Comparison of ENCODE assay signal across 16 cellular contexts in the genomic region with DNA sequence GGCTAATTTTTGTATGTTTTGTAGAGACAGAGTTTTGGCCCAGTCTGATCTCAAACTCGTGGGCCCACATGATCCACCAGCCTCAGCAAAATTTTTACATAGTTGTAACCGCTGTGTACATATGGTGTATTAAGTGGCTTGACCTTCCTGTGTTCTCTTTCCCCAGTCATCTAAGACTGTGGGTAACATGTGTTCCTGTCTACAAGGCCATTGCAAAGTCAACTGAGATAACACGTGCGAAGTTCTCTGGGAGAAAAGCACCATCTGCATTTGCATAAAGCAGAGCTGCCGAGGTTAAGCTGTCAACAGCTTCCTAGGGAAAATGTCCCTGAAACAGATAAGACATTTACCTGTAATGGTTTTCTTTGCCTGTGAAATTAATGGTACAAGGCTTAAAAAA.
DNase-seq lines count a peak whose midpoint lies in the region; ATAC-seq and TF ChIP-seq lines count a peak whose summit lies in the region.
"Had no signal": no experiment of that assay in that cellular context is flagged by ENCODE, and none has a peak within 500 bp of the region (broad histone marks: within the 10 kb centered on the region; RNA-seq: fewer than 3 reads in every experiment).

No MANE protein-coding gene starts in this region.

- H3K9me3 ChIP-seq in heart left ventricle, result no peaks in the 10 kb centered on the region
- H3K9me3 ChIP-seq in prostate gland, result no peaks in the 10 kb centered on the region
- no peaks in the 10 kb centered on the region for H3K9me3 ChIP-seq in SK-N-SH
- H3K9me3 ChIP-seq in lower lobe of right lung, result no peaks in the 10 kb centered on the region
- H3K9me3 ChIP-seq: Peyer's patch, right lobe of liver had no signal

- H3K36me3 Mint-ChIP-seq in type B pancreatic cell, result peaks cover 15% of the 10 kb centered on the region

- peak; percentile 78 for DNase-seq in amniotic epithelial cell (ENCODE audit: low read depth)
- no peak for DNase-seq in heart left ventricle
- no peak for DNase-seq in prostate gland (ENCODE audit: low spot score)
- no peak for DNase-seq in type B pancreatic cell (ENCODE audit: extremely low spot score, unreplicated experiment)
- DNase-seq in SK-N-SH, result no peak
- DNase-seq in lower lobe of right lung, result no peak
- DNase-seq: activated CD4-positive, alpha-beta T cell treated with anti-CD3 and anti-CD28 coated beads for 4 hours; activated naive CD8-positive, alpha-beta T cell treated with anti-CD3 and anti-CD28 coated beads, Interleukin-2, amount 50 U/mL, for 24 hours; COR-L47; islet precursor cell; NCI-H1436; Peyer's patch; right lobe of liver; stimulated activated CD4-positive, alpha-beta T cell treated with anti-CD3 and anti-CD28 coated beads, Interleukin-4, amount 100 ng/mL, for 24 hours; SW 1271 had no signal

- TF ChIP-seq EP300 in SK-N-SH (IDR thresholded peaks at IDR 0.05; ENCODE audit: borderline replicate concordance in 1 of 2, low read depth in 1 of 2, low read length in 1 of 2), result no peak

- H3K27me3 Mint-ChIP-seq in type B pancreatic cell, result no peaks in the 10 kb centered on the region

- peaks cover 59% of the 10 kb centered on the region for H4K20me1 ChIP-seq in SK-N-SH (ENCODE audit: insufficient read depth)

- H3K4me2 ChIP-seq in SK-N-SH, result no peak overlapping the region

- POLR2A ChIA-PET in SK-N-SH (lab: Yijun Ruan, JAX), result no interaction called here

- peak; percentile 46 to 61 (median 57) for ATAC-seq in heart left ventricle
- no peak for ATAC-seq in SK-N-SH treated with all-trans-retinoic acid at 6 μM for 48 hours
- no peak for ATAC-seq in lower lobe of right lung
- ATAC-seq: activated naive CD8-positive, alpha-beta T cell treated with anti-CD3 and anti-CD28 coated beads, Interleukin-2, amount 50 U/mL, for 24 hours had no signal

- no peak overlapping the region for H2AFZ ChIP-seq in SK-N-SH (ENCODE audit: low read depth)

- intact Hi-C loops in heart left ventricle (cut with DNase I), result no loop called here
- intact Hi-C loops in prostate gland (cut with DNase I), result loop anchor here (10.0 kb wide), 1 partner anchor 81 kb away; no protein-coding TSS in a partner anchor
- intact Hi-C loops in lower lobe of right lung (cut with DNase I), result no loop called here

- no peaks in the 10 kb centered on the region for H3K9me2 ChIP-seq in SK-N-SH

- H3F3A ChIP-seq in SK-N-SH (replicated peaks; ENCODE audit: insufficient read depth), result peaks cover 49% of the 10 kb centered on the region

- H3K4me3 ChIP-seq in heart left ventricle (no peak overlapping the region), prostate gland (no peak overlapping the region), SK-N-SH (ENCODE audit: low read depth in 2 of 2, low read length in 1 of 2) (no peak overlapping the region), lower lobe of right lung (no peak overlapping the region)
- H3K4me3 ChIP-seq: Peyer's patch, right lobe of liver had no signal

- no peak for TF ChIP-seq POLR2A in heart left ventricle (IDR thresholded peaks at IDR 0.05)
- no peak for TF ChIP-seq POLR2A in prostate gland (IDR thresholded peaks at IDR 0.05)

- peaks cover 45% of the 10 kb centered on the region for H3K4me1 Mint-ChIP-seq in type B pancreatic cell (ENCODE audit: unreplicated experiment)

- H3K36me3 ChIP-seq in heart left ventricle, result peaks cover 0 to 50% (median 7%) of the 10 kb centered on the region in 9 donors
- no peaks in the 10 kb centered on the region for H3K36me3 ChIP-seq in prostate gland
- peaks cover 15 to 53% of the 10 kb centered on the region in 2 experiments for H3K36me3 ChIP-seq in SK-N-SH (replicated peaks in 1 of 2; ENCODE audit: control insufficient read depth in 1 of 2, insufficient read depth in 2 of 2, low read length in 1 of 2)
- peaks cover 4% of the 10 kb centered on the region for H3K36me3 ChIP-seq in lower lobe of right lung
- H3K36me3 ChIP-seq: Peyer's patch had no signal

- no peak overlapping the region for H3K4me3 Mint-ChIP-seq in type B pancreatic cell
- H3K4me3 Mint-ChIP-seq: activated naive CD8-positive, alpha-beta T cell treated with anti-CD3 and anti-CD28 coated beads, Interleukin-2, amount 50 U/mL, for 24 hours had no signal

- peak overlapping the region; percentile 39 for H3K27ac Mint-ChIP-seq in type B pancreatic cell
- H3K27ac Mint-ChIP-seq: activated naive CD8-positive, alpha-beta T cell treated with anti-CD3 and anti-CD28 coated beads, Interleukin-2, amount 50 U/mL, for 24 hours had no signal

- peaks cover 9 to 95% (median 62%) of the 10 kb centered on the region in 12 donors for H3K4me1 ChIP-seq in heart left ventricle
- H3K4me1 ChIP-seq in prostate gland (replicated peaks), result peaks cover 6% of the 10 kb centered on the region
- peaks cover 9 to 32% of the 10 kb centered on the region in 2 experiments; a peak in 3 of 4 replicates for H3K4me1 ChIP-seq in SK-N-SH (ENCODE audit: control insufficient read depth in 1 of 2, insufficient read depth in 2 of 2, low read depth in 1 of 2, low read length in 1 of 2)
- peaks cover 30% of the 10 kb centered on the region for H3K4me1 ChIP-seq in lower lobe of right lung

- H3K79me2 ChIP-seq in SK-N-SH (ENCODE audit: insufficient read depth), result peaks cover 95% of the 10 kb centered on the region

- WGBS in heart left ventricle, 4 donors, result 42 to 47% (median 44%) methylated on average over 5 of the region's 5 CpGs
- WGBS in prostate gland, result 43% methylated on average over 5 of the region's 5 CpGs
- 87% methylated on average over 5 of the region's 5 CpGs for WGBS in SK-N-SH (ENCODE audit: low lambda C conversion rate)

- H3K27ac ChIP-seq in heart left ventricle (peak overlapping the region; percentile 5 to 90 (median 84)), prostate gland (peak overlapping the region; percentile 45 to 86), SK-N-SH (ENCODE audit: low read depth in 2 of 2, low read length in 1 of 2) (no peak overlapping the region), lower lobe of right lung (no peak overlapping the region)

- no peak overlapping the region for H3K9ac ChIP-seq in SK-N-SH

- TF ChIP-seq CTCF in heart left ventricle (IDR thresholded peaks at IDR 0.05) (no peak), prostate gland (IDR thresholded peaks at IDR 0.05) (no peak), type B pancreatic cell (conservative IDR thresholded peaks at IDR 0.05) (no peak), SK-N-SH (IDR thresholded peaks at IDR 0.05) (no peak), lower lobe of right lung (IDR thresholded peaks at IDR 0.05) (no peak)

- peaks cover 0 to 2% (median 0%) of the 10 kb centered on the region in 9 donors for H3K27me3 ChIP-seq in heart left ventricle
- no peaks in the 10 kb centered on the region for H3K27me3 ChIP-seq in prostate gland (replicated peaks; ENCODE audit: insufficient read depth)
- H3K27me3 ChIP-seq in SK-N-SH (ENCODE audit: insufficient read depth), result no peaks in the 10 kb centered on the region
- H3K27me3 ChIP-seq in lower lobe of right lung (ENCODE audit: low read depth), result no peaks in the 10 kb centered on the region
- H3K27me3 ChIP-seq: Peyer's patch, right lobe of liver had no signal

- no peaks in the 10 kb centered on the region for H3K9me3 Mint-ChIP-seq in type B pancreatic cell
- H3K9me3 Mint-ChIP-seq: activated naive CD8-positive, alpha-beta T cell treated with anti-CD3 and anti-CD28 coated beads, Interleukin-2, amount 50 U/mL, for 24 hours had no signal

- TF ChIP-seq RAD21 in SK-N-SH (IDR thresholded peaks at IDR 0.05; ENCODE audit: low read length), result no peak

- CTCF ChIA-PET in SK-N-SH (lab: Yijun Ruan, JAX), result interaction anchor here (1.3 to 3.0 kb wide), 3 partner anchors 14 to 21 kb away, joined by 3 to 13 read pairs (median 4); no protein-coding TSS in a partner anchor

TF ChIP-seq in SK-N-SH, 30 proteins besides CTCF, POLR2A, EP300 and RAD21 (continues in another document):
- TF ChIP-seq FOXJ3 (CRISPR knock-in tag; IDR thresholded peaks at IDR 0.05), result no peak
- TF ChIP-seq, protein P1, sequence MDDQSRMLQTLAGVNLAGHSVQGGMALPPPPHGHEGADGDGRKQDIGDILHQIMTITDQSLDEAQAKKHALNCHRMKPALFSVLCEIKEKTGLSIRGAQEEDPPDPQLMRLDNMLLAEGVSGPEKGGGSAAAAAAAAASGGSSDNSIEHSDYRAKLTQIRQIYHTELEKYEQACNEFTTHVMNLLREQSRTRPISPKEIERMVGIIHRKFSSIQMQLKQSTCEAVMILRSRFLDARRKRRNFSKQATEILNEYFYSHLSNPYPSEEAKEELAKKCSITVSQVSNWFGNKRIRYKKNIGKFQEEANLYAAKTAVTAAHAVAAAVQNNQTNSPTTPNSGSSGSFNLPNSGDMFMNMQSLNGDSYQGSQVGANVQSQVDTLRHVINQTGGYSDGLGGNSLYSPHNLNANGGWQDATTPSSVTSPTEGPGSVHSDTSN (IDR thresholded peaks at IDR 0.05), result no peak
- TF ChIP-seq ELF1 (IDR thresholded peaks at IDR 0.05), result no peak
- TF ChIP-seq RCOR1 (IDR thresholded peaks at IDR 0.05; ENCODE audit: low read length), result no peak

TF ChIP-seq in SK-N-SH treated with all-trans-retinoic acid at 6 μM for 48 hours, 23 proteins besides CTCF, POLR2A, EP300 and RAD21 (continues in another document):
- TF ChIP-seq SNAI2 (CRISPR knock-in tag; IDR thresholded peaks at IDR 0.05) (no peak), TSHZ2 (CRISPR knock-in tag; IDR thresholded peaks at IDR 0.05) (no peak), ZFP30 (CRISPR knock-in tag; IDR thresholded peaks at IDR 0.05) (no peak), ISL1 (CRISPR knock-in tag; IDR thresholded peaks at IDR 0.05) (no peak), TCF4 (CRISPR knock-in tag; IDR thresholded peaks at IDR 0.05; ENCODE audit: borderline replicate concordance) (no peak), RARB (CRISPR knock-in tag; IDR thresholded peaks at IDR 0.05) (no peak)

Comparison
In these comparisons a context has a peak if more than half of its experiments do, and no peak if none do; other contexts are left out.
1. ATAC-seq: peak in heart left ventricle (4 of 4); none in SK-N-SH treated with all-trans-retinoic acid at 6 μM for 48 hours (single experiment) and lower lobe of right lung (0 of 2).
2. H3K27ac ChIP-seq: peak in heart left ventricle (12 of 12) and prostate gland (2 of 2); none in SK-N-SH (0 of 2) and lower lobe of right lung (single experiment).